1 cellular context compared by ENCODE assay signal in genomic region chr16:4298761-4299522, GRCh38.
TF ChIP-seq lines count a peak whose summit lies in the region.

No MANE protein-coding gene starts in this region.

TF ChIP-seq in HCT116, 20 proteins besides CTCF, POLR2A, EP300 and RAD21 (continued from another document):
- no peak for TF ChIP-seq REST (IDR thresholded peaks at IDR 0.05; ENCODE audit: low read depth)
- TF ChIP-seq ZFX (IDR thresholded peaks at IDR 0.05), result no peak
- TF ChIP-seq SP1 (IDR thresholded peaks at IDR 0.05; ENCODE audit: low read depth), result peak; percentile 74
- TF ChIP-seq ATF3 (IDR thresholded peaks at IDR 0.05), result no peak
- peak; percentile 69 for TF ChIP-seq JUND (IDR thresholded peaks at IDR 0.05)
- no peak for TF ChIP-seq EGR1 (IDR thresholded peaks at IDR 0.05; ENCODE audit: low read depth)
- TF ChIP-seq EZH2phosphoT487 (IDR thresholded peaks at IDR 0.05; ENCODE audit: borderline replicate concordance), result no peak
- TF ChIP-seq TCF7L2 (IDR thresholded peaks at IDR 0.05; ENCODE audit: borderline replicate concordance, extremely low read depth, insufficient read depth, insufficient read length), result peak; percentile 50
- peak; percentile 80 for TF ChIP-seq MAX (IDR thresholded peaks at IDR 0.05)
- no peak for TF ChIP-seq YY1 (IDR thresholded peaks at IDR 0.05; ENCODE audit: extremely low read depth, insufficient replicate concordance, low read depth, low read length)
- TF ChIP-seq CEBPB (IDR thresholded peaks at IDR 0.05; ENCODE audit: low read depth), result no peak
- 0 out of 2 replicates have a peak, but pooled peaks have one; percentile 19 for TF ChIP-seq CBX3 (IDR thresholded peaks at IDR 0.05; ENCODE audit: low read depth)
- TF ChIP-seq SRF (IDR thresholded peaks at IDR 0.05; ENCODE audit: low read depth), result no peak
